2 cellular contexts compared by ENCODE assay signal in genomic region chr16:1271380-1271749, GRCh38.
TF ChIP-seq lines count a peak whose summit lies in the region.

No MANE protein-coding gene starts in this region.

TF ChIP-seq in HepG2, 621 proteins besides CTCF, POLR2A, EP300 and RAD21:
- TF ChIP-seq ZFP41 (CRISPR knock-in tag; IDR thresholded peaks at IDR 0.05; ENCODE audit: borderline replicate concordance) (no peak), NR0B2 (CRISPR knock-in tag; IDR thresholded peaks at IDR 0.05) (0 out of 2 replicates have a peak, but pooled peaks have one; percentile 4)
TF ChIP-seq in HepG2: peak in this region for 1.

TF ChIP-seq in H1, 55 proteins besides CTCF, POLR2A, EP300 and RAD21:
- no peak for TF ChIP-seq SIN3A (conservative IDR thresholded peaks at IDR 0.05 in 1 of 2, IDR thresholded peaks at IDR 0.05 in 1 of 2; ENCODE audit: low read depth in 1 of 2, low read length in 2 of 2)
- TF ChIP-seq GABPA (IDR thresholded peaks at IDR 0.05; ENCODE audit: borderline replicate concordance, insufficient read depth, low read length) = no peak
- TF ChIP-seq KDM5A (IDR thresholded peaks at IDR 0.05; ENCODE audit: low read length) = no peak
- no peak for TF ChIP-seq RNF2 (IDR thresholded peaks at IDR 0.05; ENCODE audit: borderline replicate concordance, low read depth, low read length, missing control alignments, poor library complexity, severe bottlenecking)
- TF ChIP-seq SAP30 (IDR thresholded peaks at IDR 0.05; ENCODE audit: insufficient read depth, insufficient replicate concordance, low read length) = no peak
- no peak for TF ChIP-seq JUND (IDR thresholded peaks at IDR 0.05; ENCODE audit: low read length)
- TF ChIP-seq, protein P1, sequence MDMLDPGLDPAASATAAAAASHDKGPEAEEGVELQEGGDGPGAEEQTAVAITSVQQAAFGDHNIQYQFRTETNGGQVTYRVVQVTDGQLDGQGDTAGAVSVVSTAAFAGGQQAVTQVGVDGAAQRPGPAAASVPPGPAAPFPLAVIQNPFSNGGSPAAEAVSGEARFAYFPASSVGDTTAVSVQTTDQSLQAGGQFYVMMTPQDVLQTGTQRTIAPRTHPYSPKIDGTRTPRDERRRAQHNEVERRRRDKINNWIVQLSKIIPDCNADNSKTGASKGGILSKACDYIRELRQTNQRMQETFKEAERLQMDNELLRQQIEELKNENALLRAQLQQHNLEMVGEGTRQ (IDR thresholded peaks at IDR 0.05; ENCODE audit: low read length) = no peak
- TF ChIP-seq, protein P2, sequence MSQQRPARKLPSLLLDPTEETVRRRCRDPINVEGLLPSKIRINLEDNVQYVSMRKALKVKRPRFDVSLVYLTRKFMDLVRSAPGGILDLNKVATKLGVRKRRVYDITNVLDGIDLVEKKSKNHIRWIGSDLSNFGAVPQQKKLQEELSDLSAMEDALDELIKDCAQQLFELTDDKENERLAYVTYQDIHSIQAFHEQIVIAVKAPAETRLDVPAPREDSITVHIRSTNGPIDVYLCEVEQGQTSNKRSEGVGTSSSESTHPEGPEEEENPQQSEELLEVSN (IDR thresholded peaks at IDR 0.05) = no peak
- no peak for TF ChIP-seq CBX5 (IDR thresholded peaks at IDR 0.05; ENCODE audit: low read depth, low read length)
- no peak for TF ChIP-seq RXRA (IDR thresholded peaks at IDR 0.05; ENCODE audit: insufficient read depth, low read depth, low read length)
- no peak for TF ChIP-seq TBP (IDR thresholded peaks at IDR 0.05; ENCODE audit: low read depth, low read length)
- TF ChIP-seq POU5F1 (IDR thresholded peaks at IDR 0.05; ENCODE audit: low read depth, low read length) = no peak
